Comparison of ENCODE assay signal across 9 cellular contexts in genomic region chr12:56334490-56334793, GRCh38. TPM values are rescaled to one million over a fixed set of nuclear protein-coding genes. Genes with fewer than 3 reads are reported as not detected.
DNase-seq lines count a peak whose midpoint lies in the region; ATAC-seq and TF ChIP-seq lines count a peak whose summit lies in the region.
"Had no signal": no experiment of that assay in that cellular context is flagged by ENCODE, and none has a peak within 500 bp of the region (broad histone marks: within the 10 kb centered on the region; RNA-seq: fewer than 3 reads in every experiment).

No MANE protein-coding gene starts in this region.

- peaks cover 3% of the 10 kb centered on the region for H3K36me3 Mint-ChIP-seq in T-helper 17 cell (ENCODE audit: low read depth)

- no peaks in the 10 kb centered on the region for H3K36me3 ChIP-seq in gastrocnemius medialis

- ATAC-seq in T-helper 17 cell, result no peak
- no peak for ATAC-seq in foreskin keratinocyte
- ATAC-seq in gastrocnemius medialis, result peak in 1 of 2 donors; percentile 2
- ATAC-seq in HG03354 (IDR thresholded peaks at IDR 0.05; ENCODE audit: poor library complexity, severe bottlenecking, unreplicated experiment), result no peak

- H3K4me1 ChIP-seq in foreskin keratinocyte, result peaks cover 12% of the 10 kb centered on the region
- H3K4me1 ChIP-seq in gastrocnemius medialis, result peaks cover 9 to 14% of the 10 kb centered on the region in 2 donors

- in situ Hi-C loops in gastrocnemius medialis (cut with MboI; ENCODE audit: low sequenced_read_pairs in 4 of 4), result no loop called here

- DNase-seq in GM12865 (ENCODE audit: low read depth) (no peak), T-helper 17 cell (no peak), foreskin keratinocyte (no peak), gastrocnemius medialis (no peak), medulla oblongata (ENCODE audit: extremely low spot score) (no peak), GOT3 (lab: John Stamatoyannopoulos, UW) (no peak)
- DNase-seq in activated CD4-positive, alpha-beta T cell treated with anti-CD3 and anti-CD28 coated beads, Interleukin-2, amount 50 U/mL, for 4 hours, result no peak

- H3K4me3 ChIP-seq in GM12865 (ENCODE audit: low read depth, low read length), result peak overlapping the region; percentile 66
- peak overlapping the region; percentile 53 to 81 (median 78) for H3K4me3 ChIP-seq in gastrocnemius medialis

- peaks cover 41% of the 10 kb centered on the region for H3K4me1 Mint-ChIP-seq in T-helper 17 cell

- H3K27me3 Mint-ChIP-seq in T-helper 17 cell, result no peaks in the 10 kb centered on the region

- TF ChIP-seq POLR2A in gastrocnemius medialis (IDR thresholded peaks at IDR 0.05), result no peak

- H3K4me3 Mint-ChIP-seq in T-helper 17 cell, result peak overlapping the region; percentile 90

- no peaks in the 10 kb centered on the region for H3K27me3 ChIP-seq in foreskin keratinocyte
- no peaks in the 10 kb centered on the region for H3K27me3 ChIP-seq in gastrocnemius medialis

- TF ChIP-seq CTCF in GM12865 (IDR thresholded peaks at IDR 0.05; ENCODE audit: insufficient read depth, low read depth, low read length, missing control alignments) (no peak), foreskin keratinocyte (conservative IDR thresholded peaks at IDR 0.05) (no peak), gastrocnemius medialis (IDR thresholded peaks at IDR 0.05 in 4 of 5, conservative IDR thresholded peaks at IDR 0.05 in 1 of 5) (no peak)

- intact Hi-C loops in gastrocnemius medialis (cut with DNase I; ENCODE audit: low total_unique reads), result loop anchor here (1.0 to 5.0 kb wide), 3 partner anchors 18 to 133 kb away; partner anchors contain the start of genes SPRYD4 and STAT2

- peak overlapping the region; percentile 98 for H3K27ac ChIP-seq in foreskin keratinocyte
- peak overlapping the region; percentile 76 to 95 (median 92) for H3K27ac ChIP-seq in gastrocnemius medialis

- peak overlapping the region; percentile 100 for H3K27ac Mint-ChIP-seq in T-helper 17 cell

- H3K9me3 ChIP-seq in T-helper 17 cell (ENCODE audit: control insufficient read depth, low read length, poor library complexity, severe bottlenecking) (no peaks in the 10 kb centered on the region), gastrocnemius medialis (no peaks in the 10 kb centered on the region)

RNA-seq across cellular contexts. Expression of gene PAN2, which starts 0.6 kb away (rescaled TPM):
- total RNA-seq in T-helper 17 cell (100 to 1,000 TPM in 1 of 2 donors, 10 to 100 TPM in 1; 81.1 to 108 TPM), foreskin keratinocyte (15.9 and 16.3 TPM in 2 replicates), gastrocnemius medialis (10 to 100 TPM in 2 of 4 donors, 1 to 10 TPM in 2; 7.8 to 33.0 (median 11.6) TPM)
- polyA plus RNA-seq in foreskin keratinocyte, result 8.7 and 11.6 TPM in 2 replicates

RNA-seq across cellular contexts. Expression of gene IL23A, which starts 4.2 kb away (rescaled TPM):
- total RNA-seq in T-helper 17 cell (10 to 100 TPM; 44.9 to 49.8 TPM), foreskin keratinocyte (5.0 and 7.3 TPM in 2 replicates), gastrocnemius medialis (not detected)
- 8.2 and 8.5 TPM in 2 replicates for polyA plus RNA-seq in foreskin keratinocyte

RNA-seq across cellular contexts. Expression of gene CNPY2, which starts 18.7 kb away (rescaled TPM):
- total RNA-seq in T-helper 17 cell, result 10 to 100 TPM; 47.4 to 53.4 TPM
- 116 and 122 TPM in 2 replicates for total RNA-seq in foreskin keratinocyte
- polyA plus RNA-seq in foreskin keratinocyte, result 120 and 124 TPM in 2 replicates
- 10 to 100 TPM; 21.7 to 59.1 (median 28.4) TPM for total RNA-seq in gastrocnemius medialis

RNA-seq across cellular contexts. Expression of gene STAT2, which starts 25.5 kb away (rescaled TPM):
- total RNA-seq in T-helper 17 cell (100 to 1,000 TPM; 116 to 145 TPM), foreskin keratinocyte (93.7 and 126 TPM in 2 replicates), gastrocnemius medialis (10 to 100 TPM; 21.0 to 33.2 (median 27.4) TPM)
- polyA plus RNA-seq in foreskin keratinocyte, result 29.8 and 33.8 TPM in 2 replicates

RNA-seq across cellular contexts. Expression of gene APOF, which starts 28.2 kb away (rescaled TPM):
- not detected for total RNA-seq in T-helper 17 cell
- total RNA-seq in foreskin keratinocyte, result not detected in 2 replicates
- not detected in 2 replicates for polyA plus RNA-seq in foreskin keratinocyte
- total RNA-seq in gastrocnemius medialis, result under 1 TPM in 1 of 4 donors, not detected in 3; 0.27 TPM
- total RNA-seq: subcutaneous adipose tissue had no signal
